26 cellular contexts compared by ENCODE assay signal in genomic region chr16:73418746-73419145, GRCh38.
"Had no signal": no experiment of that assay in that cellular context is flagged by ENCODE, and none has a peak within 500 bp of the region (broad histone marks: within the 10 kb centered on the region; RNA-seq: fewer than 3 reads in every experiment).

No MANE protein-coding gene starts in this region.

- DNase-seq: activated CD4-positive, alpha-beta T cell treated with anti-CD3 and anti-CD28 coated beads for 4 hours; activated CD4-positive, alpha-beta T cell treated with anti-CD3 and anti-CD28 coated beads, Interleukin-2, amount 50 U/mL, for 4 hours; activated CD8-positive, alpha-beta memory T cell treated with anti-CD3 and anti-CD28 coated beads, Interleukin-2, amount 50 U/mL, for 48 hours; activated CD8-positive, alpha-beta T cell treated with anti-CD3 and anti-CD28 coated beads, Interleukin-2, amount 10 ng/mL, durations not matched to agents 7 days and 5 days; activated naive CD4-positive, alpha-beta T cell treated with anti-CD3 and anti-CD28 coated beads, Interleukin-2, amount 50 U/mL, for 16 hours; activated naive CD8-positive, alpha-beta T cell treated with anti-CD3 and anti-CD28 coated beads, Interleukin-2, amount 10 ng/mL, durations not matched to agents 7 days and 5 days; activated T-cell treated with anti-CD3 and anti-CD28 coated beads, Interleukin-2, amount 50 U/mL, for 1 hour; aorta; body of pancreas; Karpas-422; MV-4-11; NCI-H1092 treated with DMSO at 0.1 percent for 48 hours; NCI-H1417 treated with DMSO at 0.1 percent for 48 hours; NCI-H1694; NCI-H2029; NCI-H2107; NCI-H2171 treated with DMSO at 0.1 percent for 48 hours; NCI-H226; NCI-H510A; Peyer's patch; SHP77; SW 1271 had no signal

- H3K27me3 ChIP-seq: Peyer's patch had no signal

- H3K27ac ChIP-seq: body of pancreas, Peyer's patch, RWPE1, SJSA1 had no signal

- H3K4me3 ChIP-seq: body of pancreas, Peyer's patch, SJSA1 had no signal

- H3K36me3 ChIP-seq: Peyer's patch, SJSA1 had no signal

- ATAC-seq: activated CD4-positive, CD25-positive, alpha-beta regulatory T cell treated with anti-CD3 and anti-CD28 coated beads, Interleukin-2, amount 50 U/mL, for 24 hours; activated CD8-positive, alpha-beta T cell treated with anti-CD3 and anti-CD28 coated beads, Interleukin-2, amount 10 ng/mL, durations not matched to agents 7 days and 5 days; body of pancreas; SK-N-SH treated with all-trans-retinoic acid at 6 μM for 48 hours had no signal

- H3K4me1 ChIP-seq: body of pancreas, Peyer's patch had no signal

- H3K9me3 ChIP-seq: body of pancreas, Peyer's patch, SJSA1 had no signal
